In the genomic region with DNA sequence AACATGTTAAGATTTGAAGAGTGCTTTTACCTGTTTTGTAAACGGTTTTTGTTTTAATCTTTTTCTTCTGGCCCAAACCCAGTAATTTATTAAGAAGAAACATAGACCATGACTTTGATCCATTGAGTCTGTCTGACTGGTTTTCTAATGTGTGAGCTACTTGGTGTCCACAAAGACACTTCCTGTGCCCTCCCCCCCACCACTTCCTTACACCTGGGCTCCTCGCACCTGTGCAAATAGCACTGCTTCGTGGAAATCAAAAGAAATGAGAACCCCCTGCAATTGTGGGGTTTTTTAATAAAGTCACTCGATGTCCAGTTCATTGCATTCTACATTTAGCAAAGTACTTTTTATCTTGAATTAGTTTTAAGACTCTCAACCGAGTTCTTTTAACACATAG, we compare ENCODE assay signal across 29 cellular contexts.
DNase-seq lines count a peak whose midpoint lies in the region; ATAC-seq and TF ChIP-seq lines count a peak whose summit lies in the region.
"Had no signal": no experiment of that assay in that cellular context is flagged by ENCODE, and none has a peak within 500 bp of the region (broad histone marks: within the 10 kb centered on the region; RNA-seq: fewer than 3 reads in every experiment).

No MANE protein-coding gene starts in this region.

- no peaks in the 10 kb centered on the region for H3K4me1 ChIP-seq in vagina
- H3K4me1 ChIP-seq: ascending aorta, esophagus squamous epithelium, SJCRH30, spleen, upper lobe of right lung had no signal

- no peaks in the 10 kb centered on the region for H3K9me3 Mint-ChIP-seq in natural killer cell
- H3K9me3 Mint-ChIP-seq in activated naive CD4-positive, alpha-beta T cell treated with anti-CD3 and anti-CD28 coated beads, Interleukin-2, amount 10 ng/mL, durations not matched to agents 7 days and 5 days = no peaks in the 10 kb centered on the region
- H3K9me3 Mint-ChIP-seq: activated naive CD8-positive, alpha-beta T cell treated with anti-CD3 and anti-CD28 coated beads for 36 hours; activated T-helper 2 cell treated with anti-CD3 and anti-CD28 coated beads, Interferon-gamma antibody, Interleukin-2, Interleukin-4, amounts not matched to agents 10 μg/mL and 5 μg/mL and 100 μg/mL, durations not matched to agents 14 hours and 24 hours and 36 hours; nephron; stimulated activated memory B cell treated with anti-CD40 and anti-IgM and Interleukin-4, amounts not matched to agents 10 μg/mL and 1 μg/mL and 100 μg/mL, for 72 hours; T-cell had no signal

- H3K27ac Mint-ChIP-seq in natural killer cell = no peak overlapping the region
- no peak overlapping the region for H3K27ac Mint-ChIP-seq in activated naive CD4-positive, alpha-beta T cell treated with anti-CD3 and anti-CD28 coated beads, Interleukin-2, amount 10 ng/mL, durations not matched to agents 7 days and 5 days
- H3K27ac Mint-ChIP-seq: activated naive CD8-positive, alpha-beta T cell treated with anti-CD3 and anti-CD28 coated beads for 36 hours; activated T-helper 2 cell treated with anti-CD3 and anti-CD28 coated beads, Interferon-gamma antibody, Interleukin-2, Interleukin-4, amounts not matched to agents 10 μg/mL and 5 μg/mL and 100 μg/mL, durations not matched to agents 14 hours and 24 hours and 36 hours; nephron; stimulated activated memory B cell treated with anti-CD40 and anti-IgM and Interleukin-4, amounts not matched to agents 10 μg/mL and 1 μg/mL and 100 μg/mL, for 72 hours; T-cell had no signal

- H3K36me3 Mint-ChIP-seq in natural killer cell = no peaks in the 10 kb centered on the region
- H3K36me3 Mint-ChIP-seq in activated naive CD4-positive, alpha-beta T cell treated with anti-CD3 and anti-CD28 coated beads, Interleukin-2, amount 10 ng/mL, durations not matched to agents 7 days and 5 days = no peaks in the 10 kb centered on the region
- H3K36me3 Mint-ChIP-seq: activated naive CD8-positive, alpha-beta T cell treated with anti-CD3 and anti-CD28 coated beads for 36 hours; stimulated activated memory B cell treated with anti-CD40 and anti-IgM and Interleukin-4, amounts not matched to agents 10 μg/mL and 1 μg/mL and 100 μg/mL, for 72 hours; T-cell had no signal

- DNase-seq in COR-L47 (lab: John Stamatoyannopoulos, UW) (peak; percentile 39), NCI-H2081 (lab: John Stamatoyannopoulos, UW) (peak; percentile 54 to 83), natural killer cell (no peak), vagina (ENCODE audit: extremely low spot score in 2 of 2) (no peak)
- DNase-seq in Jurkat, Clone E6-1 (ENCODE audit: low read depth, low spot score) = peak; percentile 2
- DNase-seq in activated naive CD4-positive, alpha-beta T cell treated with anti-CD3 and anti-CD28 coated beads, Interleukin-2, amount 10 ng/mL, durations not matched to agents 7 days and 5 days = no peak
- DNase-seq: activated CD4-positive, alpha-beta T cell treated with anti-CD3 and anti-CD28 coated beads, Interleukin-2, amount 50 U/mL, for 48 hours; activated CD8-positive, alpha-beta memory T cell treated with anti-CD3 and anti-CD28 coated beads, Interleukin-2, amount 50 U/mL, for 48 hours; activated naive CD8-positive, alpha-beta T cell treated with anti-CD3 and anti-CD28 coated beads for 36 hours; endodermal cell; esophagus squamous epithelium; hippocampal formation; KBM-7; left ventricle myocardium superior; midbrain; NCI-H2227 treated with DMSO at 0.1 percent for 48 hours; NK-92 treated with Interleukin-12 subunit alpha and Interleukin-12 subunit beta, amount 100 ng/mL, for 24 hours; SJCRH30; spleen; stimulated activated CD4-positive, alpha-beta T cell treated with anti-CD3 and anti-CD28 coated beads, Interleukin-2, amount 100 ng/mL, for 48 hours; T-cell; upper lobe of right lung had no signal

- no peak overlapping the region for H3K4me3 ChIP-seq in Jurkat, Clone E6-1 (ENCODE audit: low read length)
- no peak overlapping the region for H3K4me3 ChIP-seq in vagina
- H3K4me3 ChIP-seq: ascending aorta, esophagus squamous epithelium, SJCRH30, spleen, upper lobe of right lung had no signal

- H3K27ac ChIP-seq in VCaP = peak overlapping the region; percentile 91
- no peak overlapping the region for H3K27ac ChIP-seq in vagina
- H3K27ac ChIP-seq: ascending aorta, esophagus squamous epithelium, SJCRH30, spleen, upper lobe of right lung had no signal

- H3K36me3 ChIP-seq in vagina = no peaks in the 10 kb centered on the region
- H3K36me3 ChIP-seq: esophagus squamous epithelium, SJCRH30, spleen, upper lobe of right lung had no signal

- no peaks in the 10 kb centered on the region for H3K4me1 Mint-ChIP-seq in natural killer cell
- H3K4me1 Mint-ChIP-seq in activated naive CD4-positive, alpha-beta T cell treated with anti-CD3 and anti-CD28 coated beads, Interleukin-2, amount 10 ng/mL, durations not matched to agents 7 days and 5 days = no peaks in the 10 kb centered on the region
- H3K4me1 Mint-ChIP-seq: activated naive CD8-positive, alpha-beta T cell treated with anti-CD3 and anti-CD28 coated beads for 36 hours; endodermal cell; nephron; stimulated activated memory B cell treated with anti-CD40 and anti-IgM and Interleukin-4, amounts not matched to agents 10 μg/mL and 1 μg/mL and 100 μg/mL, for 72 hours had no signal

- intact Hi-C loops in natural killer cell (cut with micrococcal nuclease) = no loop called here
- intact Hi-C loops in vagina (cut with DNase I) = no loop called here

- no peaks in the 10 kb centered on the region for H3K27me3 ChIP-seq in vagina
- H3K27me3 ChIP-seq: ascending aorta, spleen, upper lobe of right lung had no signal

- CTCF ChIA-PET in activated naive CD4-positive, alpha-beta T cell treated with anti-CD3 and anti-CD28 coated beads, Interleukin-2, amount 10 ng/mL, durations not matched to agents 7 days and 5 days (lab: Charles Lee) = no interaction called here

- TF ChIP-seq CTCF in VCaP (conservative IDR thresholded peaks at IDR 0.05) (no peak), natural killer cell (IDR thresholded peaks at IDR 0.05) (no peak), vagina (IDR thresholded peaks at IDR 0.05) (no peak)

- peaks cover 12 to 17% of the 10 kb centered on the region in 2 donors for H3K27me3 Mint-ChIP-seq in natural killer cell (ENCODE audit: low read depth in 2 of 2)
- peaks cover 7% of the 10 kb centered on the region for H3K27me3 Mint-ChIP-seq in activated naive CD4-positive, alpha-beta T cell treated with anti-CD3 and anti-CD28 coated beads, Interleukin-2, amount 10 ng/mL, durations not matched to agents 7 days and 5 days
- H3K27me3 Mint-ChIP-seq: activated naive CD8-positive, alpha-beta T cell treated with anti-CD3 and anti-CD28 coated beads for 36 hours; stimulated activated memory B cell treated with anti-CD40 and anti-IgM and Interleukin-4, amounts not matched to agents 10 μg/mL and 1 μg/mL and 100 μg/mL, for 72 hours had no signal

- H3K4me3 Mint-ChIP-seq in natural killer cell = no peak overlapping the region
- no peak overlapping the region for H3K4me3 Mint-ChIP-seq in activated naive CD4-positive, alpha-beta T cell treated with anti-CD3 and anti-CD28 coated beads, Interleukin-2, amount 10 ng/mL, durations not matched to agents 7 days and 5 days
- H3K4me3 Mint-ChIP-seq: activated naive CD8-positive, alpha-beta T cell treated with anti-CD3 and anti-CD28 coated beads for 36 hours; endodermal cell; nephron; stimulated activated memory B cell treated with anti-CD40 and anti-IgM and Interleukin-4, amounts not matched to agents 10 μg/mL and 1 μg/mL and 100 μg/mL, for 72 hours; T-cell had no signal

- ATAC-seq in natural killer cell (no peak), HG02798 (IDR thresholded peaks at IDR 0.05; ENCODE audit: poor library complexity, unreplicated experiment) (no peak)
- ATAC-seq: left ventricle myocardium superior; Panc1; stimulated activated memory B cell treated with anti-CD40 and anti-IgM and Interleukin-4, amounts not matched to agents 10 μg/mL and 1 μg/mL and 100 μg/mL, for 72 hours; T-cell; upper lobe of right lung had no signal

- TF ChIP-seq POLR2A in vagina (IDR thresholded peaks at IDR 0.05) = no peak

- no peaks in the 10 kb centered on the region for H3K9me3 ChIP-seq in vagina
- H3K9me3 ChIP-seq: ascending aorta, esophagus squamous epithelium, SJCRH30, spleen, upper lobe of right lung had no signal

Comparison
In these comparisons a context has a peak if more than half of its experiments do, and no peak if none do; other contexts are left out.
1. DNase-seq: peak in COR-L47 (single experiment), Jurkat, Clone E6-1 (single experiment) and NCI-H2081 (2 of 2); none in natural killer cell (single experiment), activated naive CD4-positive, alpha-beta T cell treated with anti-CD3 and anti-CD28 coated beads, Interleukin-2, amount 10 ng/mL, durations not matched to agents 7 days and 5 days (single experiment) and vagina (0 of 2).